ENCODE assay signal across 18 cellular contexts in the genomic region with DNA sequence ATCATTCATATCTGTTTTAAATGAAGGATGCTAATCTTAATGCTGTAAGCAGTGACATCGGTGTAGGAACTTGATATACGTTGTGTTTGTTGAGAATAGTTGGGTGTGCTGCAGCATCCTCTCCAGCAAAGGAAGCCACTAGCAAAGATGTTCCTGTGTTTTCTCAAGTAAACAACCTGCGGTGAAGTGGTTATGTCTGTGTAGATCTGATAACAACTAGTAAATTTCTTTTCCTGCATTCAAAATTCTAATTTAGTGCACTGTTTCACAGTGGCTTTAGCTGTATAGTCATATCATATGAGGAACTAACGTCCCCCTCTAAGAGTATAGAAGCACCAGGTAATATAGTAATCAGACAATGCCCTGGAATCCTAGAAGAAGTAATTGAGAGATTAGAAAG. TPM values are rescaled to one million over a fixed set of nuclear protein-coding genes. Genes with fewer than 3 reads are reported as not detected.
DNase-seq lines count a peak whose midpoint lies in the region; ATAC-seq lines count a peak whose summit lies in the region.
"Had no signal": no experiment of that assay in that cellular context is flagged by ENCODE, and none has a peak within 500 bp of the region (broad histone marks: within the 10 kb centered on the region; RNA-seq: fewer than 3 reads in every experiment).

No MANE protein-coding gene starts in this region.

- H3K27ac Mint-ChIP-seq in activated CD4-positive, alpha-beta T cell treated with anti-CD3 and anti-CD28 coated beads, Interleukin-2, amount 10 ng/mL, durations not matched to agents 7 days and 5 days = peak overlapping the region; percentile 80
- H3K27ac Mint-ChIP-seq in T-helper 2 cell treated with Interferon-gamma antibody and Interleukin-4, amounts not matched to agents 5 μg/mL and 100 μg/mL, for 36 hours = peak overlapping the region; percentile 70
- H3K27ac Mint-ChIP-seq in naive thymus-derived CD4-positive, alpha-beta T cell = peak overlapping the region in 8 of 9 donors; percentile 41 to 89 (median 74)
- H3K27ac Mint-ChIP-seq: memory B cell; stimulated activated naive CD8-positive, alpha-beta T cell treated with anti-CD3 and anti-CD28 coated beads, Interleukin-15, Interleukin-2, amounts not matched to agents 100 ng/mL and 50 ng/mL, for 24 hours had no signal

- H3K36me3 ChIP-seq in naive thymus-derived CD4-positive, alpha-beta T cell (ENCODE audit: control insufficient read depth in 2 of 3, insufficient read depth in 3 of 3, low read length in 3 of 3) = no peaks in the 10 kb centered on the region

- H3K27ac ChIP-seq in naive thymus-derived CD4-positive, alpha-beta T cell (ENCODE audit: low read depth, low read length) = peak overlapping the region; percentile 19
- H3K27ac ChIP-seq: A549 had no signal

- intact Hi-C loops in naive thymus-derived CD4-positive, alpha-beta T cell (cut with micrococcal nuclease) = loop anchor here (1.0 to 5.0 kb wide), 5 partner anchors 11 to 48 kb away; no protein-coding TSS in a partner anchor

- peaks cover 70% of the 10 kb centered on the region for H3K4me1 Mint-ChIP-seq in activated CD4-positive, alpha-beta T cell treated with anti-CD3 and anti-CD28 coated beads, Interleukin-2, amount 10 ng/mL, durations not matched to agents 7 days and 5 days
- peaks cover 58% of the 10 kb centered on the region for H3K4me1 Mint-ChIP-seq in T-helper 2 cell treated with Interferon-gamma antibody and Interleukin-4, amounts not matched to agents 5 μg/mL and 100 μg/mL, for 36 hours (ENCODE audit: low read depth)
- H3K4me1 Mint-ChIP-seq in naive thymus-derived CD4-positive, alpha-beta T cell = peaks cover 49 to 76% (median 66%) of the 10 kb centered on the region in 7 donors

- no peaks in the 10 kb centered on the region for H3K9me3 ChIP-seq in naive thymus-derived CD4-positive, alpha-beta T cell (ENCODE audit: control insufficient read depth in 2 of 3, low read length in 3 of 3)
- H3K9me3 ChIP-seq: A549 had no signal

- POLR2A ChIA-PET in activated CD4-positive, alpha-beta T cell treated with anti-CD3 and anti-CD28 coated beads, Interleukin-2, amount 10 ng/mL, durations not matched to agents 7 days and 5 days (lab: Charles Lee) = interaction anchor here (0.9 kb wide), 1 partner anchor 39 kb away, joined by 4 read pairs; the partner anchor contains the start of gene NCOA7
- POLR2A ChIA-PET in naive thymus-derived CD4-positive, alpha-beta T cell (lab: Charles Lee) = interaction anchor here (1.2 to 9.7 kb wide), 3 partner anchors 38 to 127 kb away, joined by 5 to 81 read pairs (median 21); partner anchors contain the start of genes HINT3 and NCOA7

- ATAC-seq in HG02885 (IDR thresholded peaks at IDR 0.05; ENCODE audit: poor library complexity, unreplicated experiment) (peak; percentile 47), HG02973 (IDR thresholded peaks at IDR 0.05; ENCODE audit: unreplicated experiment) (no peak), GM19452 (IDR thresholded peaks at IDR 0.05; ENCODE audit: unreplicated experiment) (no peak)
- ATAC-seq in naive thymus-derived CD4-positive, alpha-beta T cell = peak; percentile 81
- ATAC-seq: A549, HCT116, Right ventricle myocardium inferior had no signal

- DNase-seq in activated CD4-positive, alpha-beta T cell treated with anti-CD3 and anti-CD28 coated beads, Interleukin-2, amount 10 ng/mL, durations not matched to agents 7 days and 5 days = peak; percentile 56
- DNase-seq in activated CD4-positive, alpha-beta T cell treated with anti-CD3 and anti-CD28 coated beads for 48 hours = no peak
- DNase-seq in T-helper 2 cell treated with Interferon-gamma antibody and Interleukin-4, amounts not matched to agents 5 μg/mL and 100 μg/mL, for 36 hours (ENCODE audit: low spot score) = no peak
- peak in 7 of 9 donors; percentile 10 to 68 (median 49) for DNase-seq in naive thymus-derived CD4-positive, alpha-beta T cell
- DNase-seq in SIG-M5 (lab: John Stamatoyannopoulos, UW) = no peak
- DNase-seq: activated CD8-positive, alpha-beta memory T cell treated with anti-CD3 and anti-CD28 coated beads, Interleukin-2, amount 50 U/mL, for 4 hours; cerebellar nuclear complex; islet precursor cell; MV-4-11; NCI-H2107 had no signal

- peaks cover 28% of the 10 kb centered on the region for H3K36me3 Mint-ChIP-seq in activated CD4-positive, alpha-beta T cell treated with anti-CD3 and anti-CD28 coated beads, Interleukin-2, amount 10 ng/mL, durations not matched to agents 7 days and 5 days (ENCODE audit: low read depth)
- H3K36me3 Mint-ChIP-seq in T-helper 2 cell treated with Interferon-gamma antibody and Interleukin-4, amounts not matched to agents 5 μg/mL and 100 μg/mL, for 36 hours (ENCODE audit: low read depth) = peaks cover 19% of the 10 kb centered on the region
- H3K36me3 Mint-ChIP-seq in naive thymus-derived CD4-positive, alpha-beta T cell = peaks cover 0 to 21% (median 14%) of the 10 kb centered on the region in 5 donors

- H3K27me3 ChIP-seq in naive thymus-derived CD4-positive, alpha-beta T cell (ENCODE audit: control insufficient read depth in 2 of 2, insufficient read depth in 2 of 2, low read length in 2 of 2) = no peaks in the 10 kb centered on the region

- CTCF ChIA-PET in activated CD4-positive, alpha-beta T cell treated with anti-CD3 and anti-CD28 coated beads, Interleukin-2, amount 10 ng/mL, durations not matched to agents 7 days and 5 days (lab: Charles Lee) = interaction anchor here (0.5 to 1.5 kb wide), 3 partner anchors 11 to 50 kb away, joined by 3 to 5 read pairs (median 3); no protein-coding TSS in a partner anchor
- CTCF ChIA-PET in naive thymus-derived CD4-positive, alpha-beta T cell (lab: Charles Lee) = no interaction called here

- H3K27me3 Mint-ChIP-seq in activated CD4-positive, alpha-beta T cell treated with anti-CD3 and anti-CD28 coated beads, Interleukin-2, amount 10 ng/mL, durations not matched to agents 7 days and 5 days = no peaks in the 10 kb centered on the region
- no peaks in the 10 kb centered on the region for H3K27me3 Mint-ChIP-seq in T-helper 2 cell treated with Interferon-gamma antibody and Interleukin-4, amounts not matched to agents 5 μg/mL and 100 μg/mL, for 36 hours (ENCODE audit: low read depth)
- H3K27me3 Mint-ChIP-seq in naive thymus-derived CD4-positive, alpha-beta T cell = no peaks in the 10 kb centered on the region
- H3K27me3 Mint-ChIP-seq: memory B cell; stimulated activated naive CD8-positive, alpha-beta T cell treated with anti-CD3 and anti-CD28 coated beads, Interleukin-15, Interleukin-2, amounts not matched to agents 100 ng/mL and 50 ng/mL, for 24 hours had no signal

- H3K4me3 ChIP-seq in naive thymus-derived CD4-positive, alpha-beta T cell (ENCODE audit: low read length) = no peak overlapping the region
- H3K4me3 ChIP-seq: A549 had no signal

- peaks cover 3% of the 10 kb centered on the region for H3K9me3 Mint-ChIP-seq in activated CD4-positive, alpha-beta T cell treated with anti-CD3 and anti-CD28 coated beads, Interleukin-2, amount 10 ng/mL, durations not matched to agents 7 days and 5 days
- H3K9me3 Mint-ChIP-seq in T-helper 2 cell treated with Interferon-gamma antibody and Interleukin-4, amounts not matched to agents 5 μg/mL and 100 μg/mL, for 36 hours = peaks cover 5% of the 10 kb centered on the region
- peaks cover 0 to 5% (median 0%) of the 10 kb centered on the region in 11 donors for H3K9me3 Mint-ChIP-seq in naive thymus-derived CD4-positive, alpha-beta T cell
- H3K9me3 Mint-ChIP-seq: memory B cell; stimulated activated naive CD8-positive, alpha-beta T cell treated with anti-CD3 and anti-CD28 coated beads, Interleukin-15, Interleukin-2, amounts not matched to agents 100 ng/mL and 50 ng/mL, for 24 hours had no signal

- H3K4me3 Mint-ChIP-seq in activated CD4-positive, alpha-beta T cell treated with anti-CD3 and anti-CD28 coated beads, Interleukin-2, amount 10 ng/mL, durations not matched to agents 7 days and 5 days = peak overlapping the region; percentile 28
- peak overlapping the region; percentile 58 for H3K4me3 Mint-ChIP-seq in T-helper 2 cell treated with Interferon-gamma antibody and Interleukin-4, amounts not matched to agents 5 μg/mL and 100 μg/mL, for 36 hours
- peak overlapping the region in 8 of 10 donors; percentile 1 to 67 (median 42) for H3K4me3 Mint-ChIP-seq in naive thymus-derived CD4-positive, alpha-beta T cell
- H3K4me3 Mint-ChIP-seq: memory B cell; stimulated activated naive CD8-positive, alpha-beta T cell treated with anti-CD3 and anti-CD28 coated beads, Interleukin-15, Interleukin-2, amounts not matched to agents 100 ng/mL and 50 ng/mL, for 24 hours had no signal

- peaks cover 14 to 40% of the 10 kb centered on the region in 2 donors for H3K4me1 ChIP-seq in naive thymus-derived CD4-positive, alpha-beta T cell (ENCODE audit: control insufficient read depth in 2 of 2, insufficient read depth in 2 of 2, low read length in 2 of 2)

RNA-seq across cellular contexts. Expression of gene NCOA7, which starts 38.7 kb away (rescaled TPM):
- 10 to 100 TPM; 43.2 to 53.1 TPM for total RNA-seq in activated CD4-positive, alpha-beta T cell treated with anti-CD3 and anti-CD28 coated beads, Interleukin-2, amount 10 ng/mL, durations not matched to agents 7 days and 5 days
- 10 to 100 TPM; 30.6 to 55.6 (median 38.0) TPM for total RNA-seq in naive thymus-derived CD4-positive, alpha-beta T cell
- 10 to 100 TPM; 12.8 to 23.4 TPM for polyA plus RNA-seq in naive thymus-derived CD4-positive, alpha-beta T cell

Comparison
In these comparisons a context has a peak if more than half of its experiments do, and no peak if none do; other contexts are left out.
1. DNase-seq: peak in activated CD4-positive, alpha-beta T cell treated with anti-CD3 and anti-CD28 coated beads, Interleukin-2, amount 10 ng/mL, durations not matched to agents 7 days and 5 days (single experiment) and naive thymus-derived CD4-positive, alpha-beta T cell (7 of 9); none in activated CD4-positive, alpha-beta T cell treated with anti-CD3 and anti-CD28 coated beads for 48 hours (single experiment), T-helper 2 cell treated with Interferon-gamma antibody and Interleukin-4, amounts not matched to agents 5 μg/mL and 100 μg/mL, for 36 hours (single experiment) and SIG-M5 (single experiment).
2. ATAC-seq: peak in HG02885 (single experiment) and naive thymus-derived CD4-positive, alpha-beta T cell (single experiment); none in HG02973 (single experiment) and GM19452 (single experiment).
3. Peak in every context shown above with its lines, with median percentiles within 50 percentile points of each other: H3K27ac Mint-ChIP-seq and H3K4me3 Mint-ChIP-seq.